In genomic region chr16:309476-309875, GRCh38 we compare ENCODE assay signal across 22 cellular contexts. TPM values are rescaled to one million over a fixed set of nuclear protein-coding genes. Genes with fewer than 3 reads are reported as not detected.
A peak's percentile ranks its signal among the peaks of the same experiment; 100 is the strongest.
DNase-seq lines count a peak whose midpoint lies in the region; ATAC-seq and TF ChIP-seq lines count a peak whose summit lies in the region.
"Had no signal": no experiment of that assay in that cellular context is flagged by ENCODE, and none has a peak within 500 bp of the region (broad histone marks: within the 10 kb centered on the region; RNA-seq: fewer than 3 reads in every experiment).

No MANE protein-coding gene starts in this region.

- H3K14ac ChIP-seq in H9 (ENCODE audit: insufficient read depth, low read length), result no peak overlapping the region

- H3K23ac ChIP-seq in H9 (ENCODE audit: insufficient read length, low read depth, low read length), result no peak overlapping the region

- H2BK15ac ChIP-seq in H9 (ENCODE audit: low read depth, low read length), result no peak overlapping the region

- H2AK5ac ChIP-seq in H9 (ENCODE audit: insufficient read length, low read length), result no peak overlapping the region

- H2BK5ac ChIP-seq in H9 (ENCODE audit: insufficient read length, low read length), result no peak overlapping the region

- H3K9me3 ChIP-seq in H9 (ENCODE audit: control insufficient read depth, low read depth, low read length), result no peaks in the 10 kb centered on the region
- no peaks in the 10 kb centered on the region for H3K9me3 ChIP-seq in hepatocyte (ENCODE audit: low read depth)
- H3K9me3 ChIP-seq: esophagus squamous epithelium, left ventricle myocardium inferior, Peyer's patch, stomach, upper lobe of left lung had no signal

- H3K56ac ChIP-seq in H9 (ENCODE audit: insufficient read length, low read depth, low read length), result no peak overlapping the region

- H4K8ac ChIP-seq in H9 (replicated peaks; ENCODE audit: insufficient read length, low read depth, low read length), result no peak overlapping the region

- H3T11ph ChIP-seq in H9 (ENCODE audit: low read length), result no peak overlapping the region

- peak; percentile 65 for ATAC-seq in activated CD8-positive, alpha-beta memory T cell treated with anti-CD3 and anti-CD28 coated beads, Interleukin-2, amount 10 ng/mL, durations not matched to agents 7 days and 5 days
- peak; percentile 21 for ATAC-seq in activated naive CD8-positive, alpha-beta T cell treated with anti-CD3 and anti-CD28 coated beads, Interleukin-2, amount 50 U/mL, for 24 hours
- peak; percentile 48 for ATAC-seq in stimulated activated effector memory CD8-positive, alpha-beta T cell treated with anti-CD3 and anti-CD28 coated beads, Interleukin-12 subunit alpha, Interleukin-12 subunit beta, amount 100 ng/mL, for 72 hours
- no peak for ATAC-seq in HG02884 (IDR thresholded peaks at IDR 0.05; ENCODE audit: unreplicated experiment)
- ATAC-seq: right cardiac atrium had no signal

- H2BK12ac ChIP-seq in H9 (ENCODE audit: insufficient read length, low read depth, low read length), result no peak overlapping the region

- no peaks in the 10 kb centered on the region for H3K4me1 ChIP-seq in H9 (ENCODE audit: insufficient read depth, low read length)
- H3K4me1 ChIP-seq in hepatocyte (ENCODE audit: insufficient read depth), result no peaks in the 10 kb centered on the region
- H3K4me1 ChIP-seq: left ventricle myocardium inferior, Peyer's patch, stomach, upper lobe of left lung had no signal

- no CpG with 5 or more reads among the region's 7 CpGs for WGBS in H9 (ENCODE audit: extremely low coverage, insufficient read length, low lambda C conversion rate)
- WGBS in hepatocyte (ENCODE audit: low lambda C conversion rate, missing lambda C conversion rate), result 92% methylated on average over 7 of the region's 7 CpGs

- peak; percentile 51 for DNase-seq in activated CD8-positive, alpha-beta memory T cell treated with anti-CD3 and anti-CD28 coated beads, Interleukin-2, amount 10 ng/mL, durations not matched to agents 7 days and 5 days
- DNase-seq in activated CD8-positive, alpha-beta memory T cell treated with anti-CD3 and anti-CD28 coated beads for 24 hours, result no peak
- no peak for DNase-seq in H9
- no peak for DNase-seq in activated naive CD8-positive, alpha-beta T cell treated with anti-CD3 and anti-CD28 coated beads, Interleukin-2, amount 50 U/mL, for 24 hours
- DNase-seq in stimulated activated effector memory CD8-positive, alpha-beta T cell treated with anti-CD3 and anti-CD28 coated beads, Interleukin-12 subunit alpha, Interleukin-12 subunit beta, amount 100 ng/mL, for 72 hours (ENCODE audit: low spot score in 2 of 2), result no peak
- DNase-seq in T-helper 1 cell, result no peak
- no peak for DNase-seq in hepatocyte (ENCODE audit: low spot score)
- DNase-seq: activated CD4-positive, alpha-beta T cell treated with anti-CD3 and anti-CD28 coated beads, Interleukin-2, amount 50 U/mL, for 4 hours; anterior cingulate cortex; central memory CD4-positive, alpha-beta T cell; DMS79; esophagus squamous epithelium; KBM-7; left ventricle myocardium inferior; NCI-H1105 treated with DMSO at 0.1 percent for 48 hours; stomach; upper lobe of left lung had no signal

- H3K79me1 ChIP-seq in H9 (ENCODE audit: insufficient read depth, low read depth, low read length, poor library complexity, severe bottlenecking), result no peaks in the 10 kb centered on the region

- no peak overlapping the region for H2AFZ ChIP-seq in H9 (ENCODE audit: low read length)
- H2AFZ ChIP-seq in hepatocyte, result no peak overlapping the region

- no peak overlapping the region for H3K4me3 ChIP-seq in hepatocyte
- H3K4me3 ChIP-seq: esophagus squamous epithelium, left ventricle myocardium inferior, Peyer's patch, stomach, upper lobe of left lung had no signal

- H3K9me3 Mint-ChIP-seq in activated CD8-positive, alpha-beta memory T cell treated with anti-CD3 and anti-CD28 coated beads, Interleukin-2, amount 10 ng/mL, durations not matched to agents 7 days and 5 days (ENCODE audit: low read depth), result no peaks in the 10 kb centered on the region
- H3K9me3 Mint-ChIP-seq in H9, result no peaks in the 10 kb centered on the region
- H3K9me3 Mint-ChIP-seq in activated naive CD8-positive, alpha-beta T cell treated with anti-CD3 and anti-CD28 coated beads, Interleukin-2, amount 50 U/mL, for 24 hours, result no peaks in the 10 kb centered on the region
- no peaks in the 10 kb centered on the region for H3K9me3 Mint-ChIP-seq in stimulated activated effector memory CD8-positive, alpha-beta T cell treated with anti-CD3 and anti-CD28 coated beads, Interleukin-12 subunit alpha, Interleukin-12 subunit beta, amount 100 ng/mL, for 72 hours

- H2BK120ac ChIP-seq in H9 (ENCODE audit: low read depth, low read length, poor library complexity, severe bottlenecking), result no peak overlapping the region

- H3K4ac ChIP-seq in H9 (ENCODE audit: low read depth, low read length), result no peak overlapping the region

- no peak overlapping the region for H3K27ac ChIP-seq in H9 (ENCODE audit: insufficient read length, low read depth, low read length)
- H3K27ac ChIP-seq in hepatocyte, result no peak overlapping the region
- H3K27ac ChIP-seq: C4-2B, esophagus squamous epithelium, left ventricle myocardium inferior, stomach, upper lobe of left lung had no signal

- H3K9ac ChIP-seq in H9 (ENCODE audit: extremely low read depth, insufficient read length, low read length), result no peak overlapping the region

- H3K27me3 Mint-ChIP-seq in activated CD8-positive, alpha-beta memory T cell treated with anti-CD3 and anti-CD28 coated beads, Interleukin-2, amount 10 ng/mL, durations not matched to agents 7 days and 5 days, result no peaks in the 10 kb centered on the region
- H3K27me3 Mint-ChIP-seq in H9 (ENCODE audit: low read depth), result no peaks in the 10 kb centered on the region
- no peaks in the 10 kb centered on the region for H3K27me3 Mint-ChIP-seq in activated naive CD8-positive, alpha-beta T cell treated with anti-CD3 and anti-CD28 coated beads, Interleukin-2, amount 50 U/mL, for 24 hours

- no peak overlapping the region for H4K91ac ChIP-seq in H9 (ENCODE audit: insufficient read length, low read depth, low read length)

- no peak overlapping the region for H2BK20ac ChIP-seq in H9 (ENCODE audit: low read depth, low read length, poor library complexity, severe bottlenecking)

- H3K4me1 Mint-ChIP-seq in activated CD8-positive, alpha-beta memory T cell treated with anti-CD3 and anti-CD28 coated beads, Interleukin-2, amount 10 ng/mL, durations not matched to agents 7 days and 5 days, result peaks cover 22% of the 10 kb centered on the region
- no peaks in the 10 kb centered on the region for H3K4me1 Mint-ChIP-seq in H9
- peaks cover 10% of the 10 kb centered on the region for H3K4me1 Mint-ChIP-seq in activated naive CD8-positive, alpha-beta T cell treated with anti-CD3 and anti-CD28 coated beads, Interleukin-2, amount 50 U/mL, for 24 hours
- peaks cover 42% of the 10 kb centered on the region for H3K4me1 Mint-ChIP-seq in stimulated activated effector memory CD8-positive, alpha-beta T cell treated with anti-CD3 and anti-CD28 coated beads, Interleukin-12 subunit alpha, Interleukin-12 subunit beta, amount 100 ng/mL, for 72 hours

- H3K4me2 ChIP-seq in H9 (ENCODE audit: insufficient read depth, insufficient read length, low read length), result no peak overlapping the region
- no peak overlapping the region for H3K4me2 ChIP-seq in hepatocyte

- H3K36me3 Mint-ChIP-seq in activated CD8-positive, alpha-beta memory T cell treated with anti-CD3 and anti-CD28 coated beads, Interleukin-2, amount 10 ng/mL, durations not matched to agents 7 days and 5 days, result peaks cover 1% of the 10 kb centered on the region
- H3K36me3 Mint-ChIP-seq in H9 (ENCODE audit: insufficient read depth in 1 of 3, low read depth in 3 of 3), result peaks cover 13 to 61% (median 54%) of the 10 kb centered on the region in 3 experiments; a peak in 6 of 7 replicates
- peaks cover 14% of the 10 kb centered on the region for H3K36me3 Mint-ChIP-seq in activated naive CD8-positive, alpha-beta T cell treated with anti-CD3 and anti-CD28 coated beads, Interleukin-2, amount 50 U/mL, for 24 hours (ENCODE audit: low read depth)
- H3K36me3 Mint-ChIP-seq in stimulated activated effector memory CD8-positive, alpha-beta T cell treated with anti-CD3 and anti-CD28 coated beads, Interleukin-12 subunit alpha, Interleukin-12 subunit beta, amount 100 ng/mL, for 72 hours, result peaks cover 61% of the 10 kb centered on the region

- no peaks in the 10 kb centered on the region for H4K20me1 ChIP-seq in H9 (ENCODE audit: control insufficient read depth, insufficient read depth, insufficient read length)
- no peaks in the 10 kb centered on the region for H4K20me1 ChIP-seq in hepatocyte (ENCODE audit: insufficient read depth, poor library complexity, severe bottlenecking)

- H3K36me3 ChIP-seq in hepatocyte (replicated peaks; ENCODE audit: insufficient read depth, low read depth), result no peaks in the 10 kb centered on the region

- no peak overlapping the region for H3K4me3 Mint-ChIP-seq in activated CD8-positive, alpha-beta memory T cell treated with anti-CD3 and anti-CD28 coated beads, Interleukin-2, amount 10 ng/mL, durations not matched to agents 7 days and 5 days
- H3K4me3 Mint-ChIP-seq in H9, result no peak overlapping the region; a peak in 1 of 5 replicates
- H3K4me3 Mint-ChIP-seq in activated naive CD8-positive, alpha-beta T cell treated with anti-CD3 and anti-CD28 coated beads, Interleukin-2, amount 50 U/mL, for 24 hours, result no peak overlapping the region
- no peak overlapping the region for H3K4me3 Mint-ChIP-seq in stimulated activated effector memory CD8-positive, alpha-beta T cell treated with anti-CD3 and anti-CD28 coated beads, Interleukin-12 subunit alpha, Interleukin-12 subunit beta, amount 100 ng/mL, for 72 hours

- H3K79me2 ChIP-seq in H9 (ENCODE audit: insufficient read depth, low read length) (no peaks in the 10 kb centered on the region; the same call in 1 of the 2 replicates), hepatocyte (peaks cover 4% of the 10 kb centered on the region)

- H3K9me2 ChIP-seq in hepatocyte (replicated peaks; ENCODE audit: insufficient read depth), result no peaks in the 10 kb centered on the region

- no peaks in the 10 kb centered on the region for H3K27me3 ChIP-seq in H9 (ENCODE audit: insufficient read depth, low read length)
- H3K27me3 ChIP-seq in hepatocyte, result no peaks in the 10 kb centered on the region
- H3K27me3 ChIP-seq: esophagus squamous epithelium, Peyer's patch, stomach, upper lobe of left lung had no signal

- CTCF ChIA-PET in activated CD8-positive, alpha-beta memory T cell treated with anti-CD3 and anti-CD28 coated beads, Interleukin-2, amount 10 ng/mL, durations not matched to agents 7 days and 5 days (lab: Charles Lee), result interaction anchor here (1.2 to 1.9 kb wide), 4 partner anchors 43 to 202 kb away, joined by 3 to 7 read pairs (median 4); partner anchors contain the start of genes AXIN1 and FAM234A

- no peaks in the 10 kb centered on the region for H3K23me2 ChIP-seq in H9 (ENCODE audit: insufficient read length, low read depth, low read length, poor library complexity, severe bottlenecking)

- TF ChIP-seq CTCF in H9 (conservative IDR thresholded peaks at IDR 0.05) (0 out of 3 replicates have a peak, but pooled peaks have one; percentile 14), hepatocyte (IDR thresholded peaks at IDR 0.05; ENCODE audit: poor library complexity) (no peak)

- no peak overlapping the region for H3K27ac Mint-ChIP-seq in activated CD8-positive, alpha-beta memory T cell treated with anti-CD3 and anti-CD28 coated beads, Interleukin-2, amount 10 ng/mL, durations not matched to agents 7 days and 5 days
- peak overlapping the region in 2 of 3 experiments; percentile 66 to 67; a peak in 4 of 7 replicates for H3K27ac Mint-ChIP-seq in H9
- H3K27ac Mint-ChIP-seq in activated naive CD8-positive, alpha-beta T cell treated with anti-CD3 and anti-CD28 coated beads, Interleukin-2, amount 50 U/mL, for 24 hours, result no peak overlapping the region
- peak overlapping the region; percentile 76 for H3K27ac Mint-ChIP-seq in stimulated activated effector memory CD8-positive, alpha-beta T cell treated with anti-CD3 and anti-CD28 coated beads, Interleukin-12 subunit alpha, Interleukin-12 subunit beta, amount 100 ng/mL, for 72 hours

- H4K5ac ChIP-seq in H9 (ENCODE audit: insufficient read length, low read depth, low read length), result no peak overlapping the region

- no peak overlapping the region for H3K18ac ChIP-seq in H9 (ENCODE audit: insufficient read length, low read depth, low read length)

RNA-seq across cellular contexts. Expression of gene PDIA2, which starts 26.5 kb away (rescaled TPM):
- not detected for total RNA-seq in activated CD8-positive, alpha-beta memory T cell treated with anti-CD3 and anti-CD28 coated beads, Interleukin-2, amount 10 ng/mL, durations not matched to agents 7 days and 5 days
- 1.1 and 1.4 TPM in 2 replicates for total RNA-seq in H9 (2021)
- 0.08 TPM in 1 of 2 replicates, not detected in the other for total RNA-seq in hepatocyte
- 0.47 and 1.0 TPM in 2 replicates for polyA plus RNA-seq in hepatocyte
- total RNA-seq: A673, esophagus squamous epithelium had no signal

RNA-seq across cellular contexts. Expression of gene ARHGDIG, which starts 29.1 kb away (rescaled TPM):
- total RNA-seq in activated CD8-positive, alpha-beta memory T cell treated with anti-CD3 and anti-CD28 coated beads, Interleukin-2, amount 10 ng/mL, durations not matched to agents 7 days and 5 days, result not detected
- total RNA-seq in H9 (2021) (4.2 and 5.9 TPM in 2 replicates), hepatocyte (0.48 TPM in 1 of 2 replicates, not detected in the other)
- polyA plus RNA-seq in hepatocyte, result 1.0 and 1.1 TPM in 2 replicates
- total RNA-seq: esophagus squamous epithelium had no signal

RNA-seq across cellular contexts. Expression of gene RGS11, which starts 33.7 kb away (rescaled TPM):
- total RNA-seq in activated CD8-positive, alpha-beta memory T cell treated with anti-CD3 and anti-CD28 coated beads, Interleukin-2, amount 10 ng/mL, durations not matched to agents 7 days and 5 days, result not detected
- total RNA-seq in H9 (2021), result 2.9 and 3.4 TPM in 2 replicates
- 0.04 and 0.57 TPM in 2 replicates for total RNA-seq in hepatocyte
- polyA plus RNA-seq in hepatocyte, result 0.93 and 3.4 TPM in 2 replicates
- total RNA-seq: A673 had no signal

RNA-seq across cellular contexts. Expression of gene AXIN1, which starts 43.0 kb away (rescaled TPM):
- 10 to 100 TPM; 22.3 to 25.7 TPM for total RNA-seq in activated CD8-positive, alpha-beta memory T cell treated with anti-CD3 and anti-CD28 coated beads, Interleukin-2, amount 10 ng/mL, durations not matched to agents 7 days and 5 days
- 50.9 and 52.5 TPM in 2 replicates for total RNA-seq in H9 (2021)
- 22.5 and 27.2 TPM in 2 replicates for total RNA-seq in hepatocyte
- 16.1 and 22.5 TPM in 2 replicates for polyA plus RNA-seq in hepatocyte

Comparison
In these comparisons a context has a peak if more than half of its experiments do, and no peak if none do; other contexts are left out.
1. H3K27ac Mint-ChIP-seq: peak in H9 (2 of 3) and stimulated activated effector memory CD8-positive, alpha-beta T cell treated with anti-CD3 and anti-CD28 coated beads, Interleukin-12 subunit alpha, Interleukin-12 subunit beta, amount 100 ng/mL, for 72 hours (single experiment); none in activated CD8-positive, alpha-beta memory T cell treated with anti-CD3 and anti-CD28 coated beads, Interleukin-2, amount 10 ng/mL, durations not matched to agents 7 days and 5 days (single experiment) and activated naive CD8-positive, alpha-beta T cell treated with anti-CD3 and anti-CD28 coated beads, Interleukin-2, amount 50 U/mL, for 24 hours (single experiment).